ENCODE assay signal across 6 cellular contexts in the genomic region with DNA sequence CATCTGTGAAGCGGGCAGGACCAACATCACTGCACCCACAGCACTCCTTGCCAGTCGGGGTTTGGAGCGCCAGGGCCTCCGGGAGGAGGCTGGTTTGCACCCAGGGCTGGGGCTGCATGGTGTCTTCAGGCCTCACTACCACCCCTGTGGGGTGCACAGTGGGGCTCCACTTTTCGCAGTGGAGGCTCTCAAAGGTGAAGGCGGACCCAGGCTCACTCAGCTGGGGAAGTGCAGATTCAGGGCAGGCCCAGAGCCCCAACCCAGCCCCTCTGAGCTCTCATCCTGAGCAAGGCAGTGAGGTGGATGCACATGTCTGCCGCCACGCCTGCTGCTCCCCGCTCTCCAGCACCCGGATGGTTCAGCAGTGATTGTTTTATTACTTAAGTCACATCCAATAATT.
"Had no signal": no experiment of that assay in that cellular context is flagged by ENCODE, and none has a peak within 500 bp of the region (broad histone marks: within the 10 kb centered on the region; RNA-seq: fewer than 3 reads in every experiment).

No MANE protein-coding gene starts in this region.

- H2AFZ ChIP-seq: GM23338 had no signal

- H3K4me3 ChIP-seq: GM23338 had no signal

- FAIRE-seq: HepG2 had no signal

- H3K27ac ChIP-seq: HL-60 had no signal

- ATAC-seq: GM23338, HepG2 had no signal

- DNase-seq: H7, HCEC 1CT, KBM-7 had no signal

- H3K4me2 ChIP-seq: GM23338 had no signal
